5 cellular contexts compared by ENCODE assay signal in the genomic region with DNA sequence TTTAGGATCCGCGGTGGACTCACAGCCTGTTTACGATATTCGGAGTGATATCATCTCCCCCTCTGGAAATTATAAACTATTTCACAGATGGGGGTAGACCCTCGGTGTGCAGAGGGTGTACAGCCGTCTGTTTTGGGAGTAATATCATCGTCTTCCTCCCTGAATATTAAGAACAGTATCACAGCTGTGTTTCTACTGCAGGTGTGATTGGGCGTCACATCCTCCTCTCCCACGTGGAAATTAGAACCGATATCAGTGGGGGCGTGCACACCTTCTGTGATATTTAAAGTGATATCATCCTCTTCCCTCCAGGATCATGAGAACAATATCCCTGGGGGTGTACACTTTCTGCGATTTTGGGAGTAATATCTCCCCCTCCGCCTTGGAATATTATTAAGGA. TPM values are rescaled to one million over a fixed set of nuclear protein-coding genes. Genes with fewer than 3 reads are reported as not detected.
"Had no signal": no experiment of that assay in that cellular context is flagged by ENCODE, and none has a peak within 500 bp of the region (broad histone marks: within the 10 kb centered on the region; RNA-seq: fewer than 3 reads in every experiment).

No MANE protein-coding gene starts in this region.

RNA-seq across cellular contexts. Expression of a gene that starts 19.2 kb away (rescaled TPM):
- total RNA-seq: activated CD4-positive, alpha-beta memory T cell treated with anti-CD3 and anti-CD28 coated beads, Interleukin-2, amount 10 ng/mL, durations not matched to agents 7 days and 5 days; activated CD4-positive, alpha-beta T cell treated with anti-CD3 and anti-CD28 coated beads, Interleukin-2, amount 10 ng/mL, durations not matched to agents 7 days and 5 days; LHCN-M2; M059J; SK-MEL-5 had no signal
